ENCODE assay signal across 8 cellular contexts in the genomic region with DNA sequence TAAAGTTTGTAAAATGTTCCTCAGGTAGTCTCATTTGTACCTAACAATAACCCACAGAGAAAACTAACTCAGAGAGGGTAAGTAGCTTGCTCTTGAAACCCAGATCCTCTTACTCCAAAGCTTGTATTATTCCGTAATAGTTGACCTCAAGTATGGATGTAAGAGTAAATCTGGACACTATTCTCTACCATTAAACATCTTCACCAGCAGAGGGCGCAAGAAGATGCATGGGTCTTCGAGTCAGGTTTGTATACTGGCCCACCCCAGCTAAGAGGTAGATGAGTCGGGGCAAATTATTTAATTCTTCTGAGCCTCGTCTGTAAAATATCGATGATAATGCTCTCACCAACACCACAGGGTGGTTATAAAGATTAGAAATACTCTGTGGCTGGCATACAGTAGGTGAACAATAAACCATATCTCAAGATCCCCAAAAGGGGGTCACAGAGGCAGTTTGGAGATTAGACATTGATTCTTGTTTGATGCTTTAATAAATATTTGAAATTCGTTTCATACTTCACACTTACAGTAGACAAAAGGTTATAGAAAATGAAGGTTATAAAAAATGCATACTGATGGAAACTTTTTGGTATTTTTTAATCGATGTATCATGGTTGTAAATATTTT.
DNase-seq lines count a peak whose midpoint lies in the region; ATAC-seq lines count a peak whose summit lies in the region.

No MANE protein-coding gene starts in this region.

- peak; percentile 85 for DNase-seq in NCI-H1436 (lab: John Stamatoyannopoulos, UW)
- no peak for DNase-seq in NCI-H1436 treated with DMSO at 0.1 percent for 48 hours (lab: John Stamatoyannopoulos, UW)
- peak; percentile 91 for DNase-seq in NAMALWA (ENCODE audit: low spot score)
- DNase-seq in SW 1271 (lab: John Stamatoyannopoulos, UW), result peak; percentile 59 to 69
- DNase-seq in astrocyte of the hippocampus (ENCODE audit: low read depth, low spot score), result peak; percentile 89
- peak; percentile 74 for DNase-seq in iPS-NIHi11 (ENCODE audit: low spot score)
- peak; percentile 24 to 42 for DNase-seq in stimulated activated CD4-positive, alpha-beta T cell treated with anti-CD3 and anti-CD28 coated beads, Interleukin-15, amount 100 ng/mL, for 48 hours (ENCODE audit: low read depth in 2 of 2)

- ATAC-seq in HG02981 (IDR thresholded peaks at IDR 0.05; ENCODE audit: unreplicated experiment), result no peak
